13 cellular contexts compared by ENCODE assay signal in genomic region chr2:72094701-72095100, GRCh38. TPM values are rescaled to one million over a fixed set of nuclear protein-coding genes. Genes with fewer than 3 reads are reported as not detected.
DNase-seq lines count a peak whose midpoint lies in the region; TF ChIP-seq lines count a peak whose summit lies in the region.
"Had no signal": no experiment of that assay in that cellular context is flagged by ENCODE, and none has a peak within 500 bp of the region (broad histone marks: within the 10 kb centered on the region; RNA-seq: fewer than 3 reads in every experiment).

No MANE protein-coding gene starts in this region.

- no TSS peak for BruUV-seq in OCI-LY7 (replicated peaks; lab: Mats Ljungman, UMichigan)

- no peak overlapping the region for H3K27ac ChIP-seq in stomach
- no peak overlapping the region for H3K27ac ChIP-seq in OCI-LY7 (ENCODE audit: low read depth, low read length, poor library complexity, severe bottlenecking)
- H3K27ac ChIP-seq: 22Rv1 had no signal

- no peaks in the 10 kb centered on the region for H3K9me2 ChIP-seq in OCI-LY7 (ENCODE audit: insufficient read depth, low read length)

- peaks cover 0 to 18% (median 0%) of the 10 kb centered on the region in 3 donors for H3K27me3 ChIP-seq in stomach

- TF ChIP-seq POLR2A in lower leg skin (IDR thresholded peaks at IDR 0.05) (no peak), stomach (IDR thresholded peaks at IDR 0.05) (no peak)

- H3K9me3 ChIP-seq in stomach: no peaks in the 10 kb centered on the region
- no peaks in the 10 kb centered on the region for H3K9me3 ChIP-seq in OCI-LY7 (ENCODE audit: low read length)
- H3K9me3 ChIP-seq: Caco-2, HAP-1 had no signal

- TF ChIP-seq CTCF in lower leg skin (IDR thresholded peaks at IDR 0.05): no peak
- no peak for TF ChIP-seq CTCF in stomach (IDR thresholded peaks at IDR 0.05)
- TF ChIP-seq CTCF in OCI-LY7 (conservative IDR thresholded peaks at IDR 0.05; ENCODE audit: low read length): no peak

- no peaks in the 10 kb centered on the region for H3K79me2 ChIP-seq in OCI-LY7 (ENCODE audit: insufficient read depth, low read depth, low read length)

- H4K20me1 ChIP-seq in OCI-LY7 (ENCODE audit: insufficient read depth, low read length): no peaks in the 10 kb centered on the region

- no peak for TF ChIP-seq EP300 in stomach (IDR thresholded peaks at IDR 0.05)

- no peaks in the 10 kb centered on the region for H3K4me1 ChIP-seq in stomach
- no peaks in the 10 kb centered on the region for H3K4me1 ChIP-seq in OCI-LY7 (ENCODE audit: insufficient read depth, low read length, poor library complexity, severe bottlenecking)
- H3K4me1 ChIP-seq: HAP-1 had no signal

- POLR2A ChIA-PET in OCI-LY7 (lab: Charles Lee): interaction anchor here (0.6 kb wide), 1 partner anchor 47 kb away, joined by 3 read pairs; no protein-coding TSS in a partner anchor

- intact Hi-C loops in lower leg skin (cut with DNase I; ENCODE audit: low total_unique reads) (no loop called here), stomach (cut with DNase I; ENCODE audit: low total_unique reads) (no loop called here), OCI-LY7 (cut with micrococcal nuclease; ENCODE audit: unreplicated experiment) (no loop called here)

- H3K36me3 ChIP-seq in stomach (no peaks in the 10 kb centered on the region), OCI-LY7 (ENCODE audit: insufficient read depth, low read length) (no peaks in the 10 kb centered on the region)
- H3K36me3 ChIP-seq: HAP-1 had no signal

- WGBS in lower leg skin, 2 donors: 86 to 88% methylated on average over 4 of the region's 4 CpGs
- 69 to 98% (median 91%) methylated on average over 2 to 4 of the region's 4 CpGs for WGBS in stomach, 5 donors

- CTCF ChIA-PET in OCI-LY7 (lab: Charles Lee; ENCODE audit: unreplicated experiment): no interaction called here

- no peak overlapping the region for H3K4me2 ChIP-seq in OCI-LY7 (ENCODE audit: low read length)

- H3K4me3 ChIP-seq in lower leg skin (ENCODE audit: low read depth, poor library complexity, severe bottlenecking) (no peak overlapping the region), stomach (no peak overlapping the region), OCI-LY7 (ENCODE audit: low read depth, low read length, poor library complexity, severe bottlenecking) (no peak overlapping the region)
- H3K4me3 ChIP-seq: HAP-1 had no signal

- H2AFZ ChIP-seq in OCI-LY7 (ENCODE audit: low read length): no peak overlapping the region

- peak; percentile 53 for DNase-seq in NCI-H146 (lab: John Stamatoyannopoulos, UW)
- no peak for DNase-seq in NCI-H146 treated with DMSO at 0.1 percent for 48 hours (lab: John Stamatoyannopoulos, UW; ENCODE audit: unreplicated experiment)
- peak; percentile 1 to 77 for DNase-seq in lower leg skin (ENCODE audit: low spot score in 2 of 2)
- peak; percentile 10 for DNase-seq in stomach
- no peak for DNase-seq in OCI-LY7 (ENCODE audit: low spot score)
- DNase-seq in putamen (ENCODE audit: low spot score): no peak
- DNase-seq in epidermal melanocyte (ENCODE audit: insufficient read length, low spot score): no peak
- DNase-seq: Caco-2; CD8-positive, alpha-beta T cell; DMS 273 treated with DMSO at 0.1 percent for 48 hours had no signal

RNA-seq across cellular contexts. Expression of gene CYP26B1, which starts 53.0 kb away (rescaled TPM):
- total RNA-seq in lower leg skin (10 to 100 TPM; 51.6 to 93.0 (median 73.6) TPM), stomach (1 to 10 TPM in 2 of 5 donors, under 1 TPM in 1, not detected in 2; 0.45 to 2.4 (median 1.4) TPM), OCI-LY7 (2022) (not detected in 2 replicates)
- polyA plus RNA-seq in stomach: 1 to 10 TPM in 1 of 3 donors, under 1 TPM in 1, not detected in 1; 0.95 to 1.1 TPM
- total RNA-seq in OCI-LY7 (2014; rRNA removed; shearing (Covaris generic)): not detected in 2 replicates
- total RNA-seq: CD8-positive, alpha-beta T cell had no signal
- polyA plus RNA-seq: CD14-positive monocyte had no signal

Comparison
In these comparisons a context has a peak if more than half of its experiments do, and no peak if none do; other contexts are left out.
1. DNase-seq: peak in NCI-H146 (single experiment), lower leg skin (2 of 2) and stomach (single experiment); none in NCI-H146 treated with DMSO at 0.1 percent for 48 hours (single experiment), OCI-LY7 (single experiment), putamen (single experiment) and epidermal melanocyte (single experiment).
2. RNA of gene CYP26B1, which starts 53.0 kb away (total RNA-seq): 51.6 to 93.0 TPM in lower leg skin; 0.45 to 2.4 TPM in stomach and not detected in OCI-LY7; every median in the first group is over 10 times any median in the second.